8 cellular contexts compared by ENCODE assay signal in the genomic region with DNA sequence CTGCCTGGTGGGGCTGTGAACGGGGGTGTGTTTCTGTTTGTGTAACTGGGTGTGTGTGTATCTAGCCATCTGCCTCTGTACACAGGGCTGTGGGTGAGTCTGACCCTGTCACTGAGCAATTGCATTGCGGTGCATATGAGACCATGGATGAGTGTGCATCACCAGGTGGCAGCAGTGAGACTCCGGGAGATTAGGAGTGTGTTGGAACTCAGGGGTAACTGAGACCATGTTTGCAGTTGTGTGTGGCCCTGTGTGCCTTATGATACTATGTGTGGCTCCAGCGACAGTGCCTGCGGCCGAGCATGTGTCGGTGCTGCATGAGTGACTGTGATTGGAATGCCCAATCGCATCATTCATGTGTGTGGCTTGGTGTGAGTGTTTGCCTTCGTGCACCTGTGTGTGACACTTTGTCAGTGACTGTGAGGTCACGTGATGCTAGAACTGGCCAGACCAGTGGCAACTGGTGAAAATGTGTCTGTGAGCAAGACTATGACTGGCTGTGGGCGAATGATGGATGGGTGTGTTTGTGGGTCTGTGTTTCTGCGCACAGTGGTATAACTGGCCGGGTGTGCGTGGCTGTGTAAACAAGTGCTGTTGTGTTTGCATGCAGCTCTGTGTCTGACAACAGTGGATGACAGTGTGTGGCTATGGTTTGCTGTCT. TPM values are rescaled to one million over a fixed set of nuclear protein-coding genes. Genes with fewer than 3 reads are reported as not detected.
DNase-seq lines count a peak whose midpoint lies in the region; ATAC-seq, FAIRE-seq and TF ChIP-seq lines count a peak whose summit lies in the region.

No MANE protein-coding gene starts in this region.

- no peak overlapping the region for H3K56ac ChIP-seq in H9 (ENCODE audit: insufficient read length, low read depth, low read length)

- no peak overlapping the region for H2AFZ ChIP-seq in H9 (ENCODE audit: low read length)
- H2AFZ ChIP-seq in endothelial cell of umbilical vein (ENCODE audit: low read depth, low read length) = no peak overlapping the region

- H3K4me2 ChIP-seq in DOHH2 (ENCODE audit: low read length) (no peak overlapping the region), H9 (ENCODE audit: insufficient read depth, insufficient read length, low read length) (no peak overlapping the region), endothelial cell of umbilical vein (ENCODE audit: insufficient read depth, low read length) (no peak overlapping the region)

- H3K79me2 ChIP-seq in DOHH2 (ENCODE audit: control insufficient read depth, low read length) (no peaks in the 10 kb centered on the region), H9 (ENCODE audit: insufficient read depth, low read length) (no peaks in the 10 kb centered on the region), endothelial cell of umbilical vein (ENCODE audit: control insufficient read depth, insufficient read depth, low read length) (no peaks in the 10 kb centered on the region)

- H4K20me1 ChIP-seq in DOHH2 (ENCODE audit: control insufficient read depth, insufficient read depth, low read depth, low read length) (no peaks in the 10 kb centered on the region), H9 (ENCODE audit: control insufficient read depth, insufficient read depth, insufficient read length) (no peaks in the 10 kb centered on the region), endothelial cell of umbilical vein (replicated peaks; ENCODE audit: control insufficient read depth, extremely low read depth, insufficient read depth, low read length) (no peaks in the 10 kb centered on the region)

- H3K4me3 ChIP-seq in DOHH2 (ENCODE audit: low read length) (no peak overlapping the region), endothelial cell of umbilical vein (replicated peaks in 1 of 3; ENCODE audit: insufficient read depth in 1 of 3, low read depth in 1 of 3, low read length in 3 of 3) (no peak overlapping the region)

- H2AK5ac ChIP-seq in H9 (ENCODE audit: insufficient read length, low read length) = no peak overlapping the region

- no peak overlapping the region for H2BK15ac ChIP-seq in H9 (ENCODE audit: low read depth, low read length)

- no peak overlapping the region for H3K4ac ChIP-seq in H9 (ENCODE audit: low read depth, low read length)

- H3K4me3 Mint-ChIP-seq in H9 = no peak overlapping the region; a peak in 1 of 5 replicates
- no peak overlapping the region for H3K4me3 Mint-ChIP-seq in activated CD4-positive, alpha-beta memory T cell treated with anti-CD3 and anti-CD28 coated beads, Interleukin-2, amount 10 ng/mL, durations not matched to agents 7 days and 5 days

- H3K9ac ChIP-seq in H9 (ENCODE audit: extremely low read depth, insufficient read length, low read length) (no peak overlapping the region), endothelial cell of umbilical vein (replicated peaks; ENCODE audit: extremely low read depth, insufficient read depth, low read length) (no peak overlapping the region)

- H3K23ac ChIP-seq in H9 (ENCODE audit: insufficient read length, low read depth, low read length) = no peak overlapping the region

- H3K9me3 Mint-ChIP-seq in H9 = no peaks in the 10 kb centered on the region; a peak in 1 of 5 replicates
- no peaks in the 10 kb centered on the region for H3K9me3 Mint-ChIP-seq in activated CD4-positive, alpha-beta memory T cell treated with anti-CD3 and anti-CD28 coated beads, Interleukin-2, amount 10 ng/mL, durations not matched to agents 7 days and 5 days

- no peaks in the 10 kb centered on the region for H3K9me2 ChIP-seq in DOHH2 (replicated peaks; ENCODE audit: control insufficient read depth, low read length)

- no peak overlapping the region for H2BK12ac ChIP-seq in H9 (ENCODE audit: insufficient read length, low read depth, low read length)

- DNase-seq in H9 = peak; percentile 60
- peak; percentile 58 for DNase-seq in NCI-H2227 (lab: John Stamatoyannopoulos, UW; ENCODE audit: unreplicated experiment)
- DNase-seq in activated CD4-positive, alpha-beta memory T cell treated with anti-CD3 and anti-CD28 coated beads, Interleukin-2, amount 10 ng/mL, durations not matched to agents 7 days and 5 days = peak; percentile 71
- peak; percentile 50 for DNase-seq in endothelial cell of umbilical vein (ENCODE audit: low read depth, low spot score)
- peak; percentile 81 for DNase-seq in midbrain (lab: John Stamatoyannopoulos, UW)
- DNase-seq in stromal cell of bone marrow (ENCODE audit: low read depth) = peak; percentile 43

- H2BK120ac ChIP-seq in H9 (ENCODE audit: low read depth, low read length, poor library complexity, severe bottlenecking) = no peak overlapping the region

- H3K4me1 Mint-ChIP-seq in H9 = peaks cover 7 to 9% of the 10 kb centered on the region in 2 experiments
- H3K4me1 Mint-ChIP-seq in activated CD4-positive, alpha-beta memory T cell treated with anti-CD3 and anti-CD28 coated beads, Interleukin-2, amount 10 ng/mL, durations not matched to agents 7 days and 5 days = peaks cover 16% of the 10 kb centered on the region

- H3K9me1 ChIP-seq in endothelial cell of umbilical vein (replicated peaks; ENCODE audit: control insufficient read depth, extremely low read depth, insufficient read depth, low read length) = no peaks in the 10 kb centered on the region

- H3K23me2 ChIP-seq in H9 (ENCODE audit: insufficient read length, low read depth, low read length, poor library complexity, severe bottlenecking) = no peaks in the 10 kb centered on the region

- TF ChIP-seq CTCF in DOHH2 (IDR thresholded peaks at IDR 0.05; ENCODE audit: low read depth, low read length, poor library complexity, severe bottlenecking) (peak; percentile 67), H9 (conservative IDR thresholded peaks at IDR 0.05) (peak; percentile 70), endothelial cell of umbilical vein (IDR thresholded peaks at IDR 0.05; ENCODE audit: extremely low read depth in 1 of 2, insufficient read depth in 1 of 2, low read depth in 1 of 2, low read length in 2 of 2) (peak; percentile 50 to 72)

- intact Hi-C loops in endothelial cell of umbilical vein (cut with micrococcal nuclease) = no loop called here

- no peak overlapping the region for H4K5ac ChIP-seq in H9 (ENCODE audit: insufficient read length, low read depth, low read length)

- no peaks in the 10 kb centered on the region; the same call in 1 of the 2 replicates for H3K27me3 Mint-ChIP-seq in H9 (ENCODE audit: low read depth)
- no peaks in the 10 kb centered on the region for H3K27me3 Mint-ChIP-seq in activated CD4-positive, alpha-beta memory T cell treated with anti-CD3 and anti-CD28 coated beads, Interleukin-2, amount 10 ng/mL, durations not matched to agents 7 days and 5 days

- POLR2A ChIA-PET in activated CD4-positive, alpha-beta memory T cell treated with anti-CD3 and anti-CD28 coated beads, Interleukin-2, amount 10 ng/mL, durations not matched to agents 7 days and 5 days (lab: Charles Lee) = interaction anchor here (1.1 to 1.5 kb wide), 2 partner anchors 18 to 35 kb away, joined by 5 to 6 read pairs; partner anchors contain the start of gene DLEC1
- POLR2A ChIA-PET in endothelial cell of umbilical vein (lab: Charles Lee) = no interaction called here

- H3K79me1 ChIP-seq in H9 (ENCODE audit: insufficient read depth, low read depth, low read length, poor library complexity, severe bottlenecking) = no peaks in the 10 kb centered on the region

- H3K36me3 ChIP-seq in DOHH2 (ENCODE audit: control insufficient read depth, low read length) (peaks cover 17% of the 10 kb centered on the region), endothelial cell of umbilical vein (ENCODE audit: control insufficient read depth in 2 of 2, extremely low read depth in 1 of 2, insufficient read depth in 2 of 2, low read length in 2 of 2) (peaks cover 0 to 14% of the 10 kb centered on the region in 2 experiments)

- H4K8ac ChIP-seq in H9 (replicated peaks; ENCODE audit: insufficient read length, low read depth, low read length) = no peak overlapping the region

- BruUV-seq in endothelial cell of umbilical vein (replicated peaks; lab: Mats Ljungman, UMichigan) = no TSS peak

- H3K27me3 ChIP-seq in DOHH2 (ENCODE audit: control insufficient read depth, low read length) = no peaks in the 10 kb centered on the region
- H3K27me3 ChIP-seq in H9 (ENCODE audit: insufficient read depth, low read length) = no peaks in the 10 kb centered on the region
- H3K27me3 ChIP-seq in endothelial cell of umbilical vein (ENCODE audit: control insufficient read depth in 2 of 2, insufficient read depth in 2 of 2, low read length in 2 of 2) = no peaks in the 10 kb centered on the region

- H2BK20ac ChIP-seq in H9 (ENCODE audit: low read depth, low read length, poor library complexity, severe bottlenecking) = no peak overlapping the region

- H2BK5ac ChIP-seq in H9 (ENCODE audit: insufficient read length, low read length) = no peak overlapping the region

- H4K91ac ChIP-seq in H9 (ENCODE audit: insufficient read length, low read depth, low read length) = no peak overlapping the region

- CTCF ChIA-PET in activated CD4-positive, alpha-beta memory T cell treated with anti-CD3 and anti-CD28 coated beads, Interleukin-2, amount 10 ng/mL, durations not matched to agents 7 days and 5 days (lab: Charles Lee) = interaction anchor here (0.7 to 1.8 kb wide), 8 partner anchors 8 to 160 kb away, joined by 3 to 23 read pairs (median 4); partner anchors contain the start of genes DLEC1 and OXSR1
- CTCF ChIA-PET in endothelial cell of umbilical vein (lab: Charles Lee) = interaction anchor here (0.9 to 3.6 kb wide), 9 partner anchors 8 to 150 kb away, joined by 3 to 34 read pairs (median 5); partner anchors contain the start of gene PLCD1

- no peaks in the 10 kb centered on the region for H3F3A ChIP-seq in DOHH2 (ENCODE audit: control insufficient read depth, insufficient read depth)

- no peak for ATAC-seq in HG02588 (IDR thresholded peaks at IDR 0.05; ENCODE audit: unreplicated experiment)

- peak overlapping the region in 2 of 3 experiments; percentile 32 to 83; a peak in 2 of 7 replicates for H3K27ac Mint-ChIP-seq in H9
- H3K27ac Mint-ChIP-seq in activated CD4-positive, alpha-beta memory T cell treated with anti-CD3 and anti-CD28 coated beads, Interleukin-2, amount 10 ng/mL, durations not matched to agents 7 days and 5 days = peak overlapping the region; percentile 54

- no peak overlapping the region for H3T11ph ChIP-seq in H9 (ENCODE audit: low read length)

- H3K36me3 Mint-ChIP-seq in H9 (ENCODE audit: insufficient read depth in 1 of 3, low read depth in 3 of 3) = peaks cover 0 to 18% (median 14%) of the 10 kb centered on the region in 3 experiments; a peak in 6 of 7 replicates
- peaks cover 33% of the 10 kb centered on the region for H3K36me3 Mint-ChIP-seq in activated CD4-positive, alpha-beta memory T cell treated with anti-CD3 and anti-CD28 coated beads, Interleukin-2, amount 10 ng/mL, durations not matched to agents 7 days and 5 days (ENCODE audit: low read depth)

- H3K14ac ChIP-seq in H9 (ENCODE audit: insufficient read depth, low read length) = no peak overlapping the region

- dilution Hi-C loops in endothelial cell of umbilical vein (cut with MboI; ENCODE audit: extremely low pct_ligation_motif_present, low sequenced_read_pairs) = no loop called here

- H3K4me1 ChIP-seq in DOHH2 (ENCODE audit: control insufficient read depth, low read length) = no peaks in the 10 kb centered on the region
- no peaks in the 10 kb centered on the region for H3K4me1 ChIP-seq in H9 (ENCODE audit: insufficient read depth, low read length)
- H3K4me1 ChIP-seq in endothelial cell of umbilical vein (ENCODE audit: control insufficient read depth, extremely low read depth, insufficient read depth, low read length) = no peaks in the 10 kb centered on the region

- TF ChIP-seq POLR2A in endothelial cell of umbilical vein (IDR thresholded peaks at IDR 0.05; ENCODE audit: low read depth, low read length) = no peak

- H3K27ac ChIP-seq in DOHH2 (ENCODE audit: low read depth, low read length) (no peak overlapping the region), H9 (ENCODE audit: insufficient read length, low read depth, low read length) (no peak overlapping the region), endothelial cell of umbilical vein (ENCODE audit: insufficient read depth, low read depth, low read length) (no peak overlapping the region)

- WGBS in H9 (ENCODE audit: extremely low coverage, insufficient read length, low lambda C conversion rate) = no CpG with 5 or more reads among the region's 14 CpGs

- H3K18ac ChIP-seq in H9 (ENCODE audit: insufficient read length, low read depth, low read length) = no peak overlapping the region

- no peaks in the 10 kb centered on the region for H3K9me3 ChIP-seq in DOHH2 (ENCODE audit: control insufficient read depth, insufficient read depth, low read length)
- H3K9me3 ChIP-seq in H9 (ENCODE audit: control insufficient read depth, low read depth, low read length) = no peaks in the 10 kb centered on the region
- H3K9me3 ChIP-seq in endothelial cell of umbilical vein (replicated peaks; ENCODE audit: control insufficient read depth, insufficient read depth, low read length) = no peaks in the 10 kb centered on the region

- FAIRE-seq in endothelial cell of umbilical vein (lab: Jason Lieb, UNC) = peak; percentile 49

RNA-seq across cellular contexts. Expression of gene VILL, which starts 14.0 kb away (rescaled TPM):
- total RNA-seq in H9 (2021) (3.2 and 3.8 TPM in 2 replicates), endothelial cell of umbilical vein (6.9 and 9.0 TPM in 2 replicates)
- 10 to 100 TPM; 18.4 to 18.7 TPM for total RNA-seq in activated CD4-positive, alpha-beta memory T cell treated with anti-CD3 and anti-CD28 coated beads, Interleukin-2, amount 10 ng/mL, durations not matched to agents 7 days and 5 days
- 10.0 and 11.6 TPM in 2 replicates for polyA plus RNA-seq in endothelial cell of umbilical vein
- polyA plus RNA-seq in endothelial cell of umbilical vein (2011; cell fraction: cytosol; rRNA removed) = 6.5 and 8.1 TPM in 2 replicates
- 27.6 and 33.0 TPM in 2 replicates for polyA plus RNA-seq in endothelial cell of umbilical vein (2011; cell fraction: nucleus; rRNA removed)
- 4.2 and 4.6 TPM in 2 replicates for polyA plus RNA-seq in endothelial cell of umbilical vein (2012)
- 14.5 and 20.7 TPM in 2 replicates for polyA minus RNA-seq in endothelial cell of umbilical vein
- polyA minus RNA-seq in endothelial cell of umbilical vein (2011; cell fraction: cytosol; rRNA and poly(A)+ RNA removed) = not detected
- polyA minus RNA-seq in endothelial cell of umbilical vein (2011; cell fraction: nucleus; rRNA and poly(A)+ RNA removed) = 11.3 and 13.0 TPM in 2 replicates

RNA-seq across cellular contexts. Expression of gene PLCD1, which starts 24.9 kb away (rescaled TPM):
- total RNA-seq in H9 (2021) = 27.1 and 36.9 TPM in 2 replicates
- 10 to 100 TPM; 36.2 to 38.0 TPM for total RNA-seq in activated CD4-positive, alpha-beta memory T cell treated with anti-CD3 and anti-CD28 coated beads, Interleukin-2, amount 10 ng/mL, durations not matched to agents 7 days and 5 days
- total RNA-seq in endothelial cell of umbilical vein = 15.3 and 18.5 TPM in 2 replicates
- polyA plus RNA-seq in endothelial cell of umbilical vein = 12.6 and 13.1 TPM in 2 replicates
- 6.9 and 9.4 TPM in 2 replicates for polyA plus RNA-seq in endothelial cell of umbilical vein (2011; cell fraction: cytosol; rRNA removed)
- 19.9 and 26.2 TPM in 2 replicates for polyA plus RNA-seq in endothelial cell of umbilical vein (2011; cell fraction: nucleus; rRNA removed)
- 8.2 and 12.7 TPM in 2 replicates for polyA plus RNA-seq in endothelial cell of umbilical vein (2012)
- polyA minus RNA-seq in endothelial cell of umbilical vein = 18.9 and 20.7 TPM in 2 replicates
- 1.1 TPM for polyA minus RNA-seq in endothelial cell of umbilical vein (2011; cell fraction: cytosol; rRNA and poly(A)+ RNA removed)
- 4.7 and 8.8 TPM in 2 replicates for polyA minus RNA-seq in endothelial cell of umbilical vein (2011; cell fraction: nucleus; rRNA and poly(A)+ RNA removed)

RNA-seq across cellular contexts. Expression of gene DLEC1, which starts 34.5 kb away (rescaled TPM):
- total RNA-seq in H9 (2021) = 2.0 and 2.1 TPM in 2 replicates
- total RNA-seq in activated CD4-positive, alpha-beta memory T cell treated with anti-CD3 and anti-CD28 coated beads, Interleukin-2, amount 10 ng/mL, durations not matched to agents 7 days and 5 days = 1 to 10 TPM; 3.8 to 4.2 TPM
- total RNA-seq in endothelial cell of umbilical vein = not detected in 2 replicates
- not detected in 2 replicates for polyA plus RNA-seq in endothelial cell of umbilical vein
- not detected in 2 replicates for polyA plus RNA-seq in endothelial cell of umbilical vein (2011; cell fraction: cytosol; rRNA removed)
- 0.13 and 0.14 TPM in 2 replicates for polyA plus RNA-seq in endothelial cell of umbilical vein (2011; cell fraction: nucleus; rRNA removed)
- not detected in 2 replicates for polyA plus RNA-seq in endothelial cell of umbilical vein (2012)
- 0.04 TPM in 1 of 2 replicates, not detected in the other for polyA minus RNA-seq in endothelial cell of umbilical vein
- not detected for polyA minus RNA-seq in endothelial cell of umbilical vein (2011; cell fraction: cytosol; rRNA and poly(A)+ RNA removed)
- polyA minus RNA-seq in endothelial cell of umbilical vein (2011; cell fraction: nucleus; rRNA and poly(A)+ RNA removed) = not detected in 2 replicates
